Comparison of ENCODE assay signal across 5 cellular contexts in the genomic region with DNA sequence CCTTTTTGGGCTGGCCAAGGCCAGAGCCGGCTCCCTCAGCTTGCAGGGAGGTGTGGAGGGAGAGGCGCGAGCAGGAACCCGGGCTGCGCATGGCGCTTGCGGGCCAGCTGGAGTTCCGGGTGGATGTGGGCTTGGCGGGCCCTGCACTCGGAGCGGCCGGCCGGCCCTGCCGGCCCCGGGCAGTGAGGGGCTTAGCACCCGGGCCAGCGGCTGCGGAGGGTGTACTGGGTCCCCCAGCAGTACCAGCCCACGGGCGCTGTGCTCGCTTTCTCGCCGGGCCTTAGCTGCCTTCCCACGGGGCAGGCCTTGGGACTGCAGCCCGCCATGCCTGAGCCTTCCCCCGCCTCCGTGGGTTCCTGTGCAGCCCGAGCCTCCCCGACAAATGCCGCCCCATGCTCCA.
DNase-seq lines count a peak whose midpoint lies in the region; ATAC-seq, FAIRE-seq and TF ChIP-seq lines count a peak whose summit lies in the region.
"Not testable (repeated sequence)": the region's sequence is repeated elsewhere in the genome, so short reads cannot be mapped to it uniquely, and the experiment has no call there.

No MANE protein-coding gene starts in this region.

- WGBS in K562 (ENCODE audit: insufficient coverage, low coverage, missing lambda C conversion rate) = 97% methylated on average over 5 of the region's 30 CpGs

- intact Hi-C loops in K562 (cut with micrococcal nuclease); dendritic cell treated with granulocyte-macrophage colony-stimulating factor and Interleukin-4, amounts not matched to agents 40 ng/mL and 50 ng/mL, for 4 days (cut with micrococcal nuclease): not testable (repeated sequence)

- TF ChIP-seq POLR2A in K562 (conservative IDR thresholded peaks at IDR 0.05) = not testable (repeated sequence)

- not testable (repeated sequence) for ATAC-seq in K562

- not testable (repeated sequence) for H3K9ac ChIP-seq in K562 (ENCODE audit: insufficient read depth in 1 of 2, low read depth in 2 of 2, low read length in 2 of 2)

- not testable (repeated sequence) for DNase-seq in K562 (ENCODE audit: extremely low read depth in 1 of 4, low spot score in 3 of 4)
- DNase-seq in islet precursor cell = peak; percentile 41

- H3K27me3 ChIP-seq in K562 (ENCODE audit: control insufficient read depth in 2 of 2, insufficient read depth in 2 of 2, low read length in 2 of 2) = not testable (repeated sequence)

- H3K9me3 ChIP-seq in KOPT-K1 (ENCODE audit: insufficient read depth, low read length, poor library complexity, severe bottlenecking); K562 (replicated peaks; ENCODE audit: control insufficient read depth, insufficient read depth, low read depth, low read length): not testable (repeated sequence)

- not testable (repeated sequence) for H3K79me2 ChIP-seq in K562 (ENCODE audit: control insufficient read depth, insufficient read depth, low read length)

- not testable (repeated sequence) for BruUV-seq in K562 (replicated peaks; lab: Mats Ljungman, UMichigan)

- H3K4me2 ChIP-seq in K562 (ENCODE audit: insufficient read depth, low read length) = not testable (repeated sequence)

- not testable (repeated sequence) for H3K27me3 Mint-ChIP-seq in dendritic cell treated with granulocyte-macrophage colony-stimulating factor and Interleukin-4, amounts not matched to agents 40 ng/mL and 50 ng/mL, for 4 days

- TF ChIP-seq CTCF in 22Rv1 (IDR thresholded peaks at IDR 0.05); K562 (IDR thresholded peaks at IDR 0.05 in 2 of 3, conservative IDR thresholded peaks at IDR 0.05 in 1 of 3; ENCODE audit: insufficient read depth in 2 of 3, low read depth in 1 of 3, low read length in 3 of 3): not testable (repeated sequence)

- FAIRE-seq in K562 (lab: Jason Lieb, UNC) = not testable (repeated sequence)

- TF ChIP-seq EP300 in K562 (IDR thresholded peaks at IDR 0.05; ENCODE audit: low read length) = not testable (repeated sequence)

- not testable (repeated sequence) for H3K4me1 Mint-ChIP-seq in dendritic cell treated with granulocyte-macrophage colony-stimulating factor and Interleukin-4, amounts not matched to agents 40 ng/mL and 50 ng/mL, for 4 days (ENCODE audit: low read depth)

- H3K9me1 ChIP-seq in K562 (ENCODE audit: control insufficient read depth, insufficient read depth, low read length) = not testable (repeated sequence)

- CTCF ChIA-PET in K562 (lab: Yijun Ruan, JAX; ENCODE audit: low intra/inter-chr PET ratio) = not testable (repeated sequence)

- H3K4me1 ChIP-seq in K562 (replicated peaks in 1 of 2; ENCODE audit: control insufficient read depth in 2 of 2, insufficient read depth in 2 of 2, low read length in 2 of 2) = not testable (repeated sequence)

- in situ Hi-C loops in K562 (cut with MboI) = not testable (repeated sequence)

- peaks cover 39% of the 10 kb centered on the region for H3K36me3 Mint-ChIP-seq in dendritic cell treated with granulocyte-macrophage colony-stimulating factor and Interleukin-4, amounts not matched to agents 40 ng/mL and 50 ng/mL, for 4 days (ENCODE audit: low read depth)

- not testable (repeated sequence) for TF ChIP-seq RAD21 in K562 (CRISPR knock-in tag; conservative IDR thresholded peaks at IDR 0.05 in 1 of 2, IDR thresholded peaks at IDR 0.05 in 1 of 2)

- H3K27ac ChIP-seq in 22Rv1 (peak overlapping the region; percentile 12; the same call in 1 of the 2 replicates), KOPT-K1 (ENCODE audit: low read depth, low read length, poor library complexity, severe bottlenecking) (peak overlapping the region; percentile 20)
- H3K27ac ChIP-seq in K562 (ENCODE audit: extremely low read depth, low read depth, low read length) = not testable (repeated sequence)

- POLR2A ChIA-PET in K562 (lab: Yijun Ruan, JAX) = interaction anchor here (1.0 kb wide), 1 partner anchor 54 kb away, joined by 3 read pairs; no protein-coding TSS in a partner anchor

- not testable (repeated sequence) for H2AFZ ChIP-seq in K562 (ENCODE audit: low read depth, low read length)

- H3K4me3 Mint-ChIP-seq in dendritic cell treated with granulocyte-macrophage colony-stimulating factor and Interleukin-4, amounts not matched to agents 40 ng/mL and 50 ng/mL, for 4 days = not testable (repeated sequence)

- H4K20me1 ChIP-seq in K562 (replicated peaks; ENCODE audit: control insufficient read depth, insufficient read depth, low read length) = not testable (repeated sequence)

- H3K36me3 ChIP-seq in KOPT-K1 (ENCODE audit: insufficient read depth, low read length) = peaks cover 100% of the 10 kb centered on the region
- H3K36me3 ChIP-seq in K562 (ENCODE audit: control insufficient read depth, insufficient read depth, low read length) = peaks cover 86% of the 10 kb centered on the region

- H3K9me3 Mint-ChIP-seq in dendritic cell treated with granulocyte-macrophage colony-stimulating factor and Interleukin-4, amounts not matched to agents 40 ng/mL and 50 ng/mL, for 4 days = not testable (repeated sequence)

- H3K4me3 ChIP-seq in K562 = not testable (repeated sequence)

- H3K27ac Mint-ChIP-seq in dendritic cell treated with granulocyte-macrophage colony-stimulating factor and Interleukin-4, amounts not matched to agents 40 ng/mL and 50 ng/mL, for 4 days = peak overlapping the region; percentile 37

TF ChIP-seq in K562, 482 proteins besides CTCF, POLR2A, EP300 and RAD21:
- 0 out of 2 replicates have a peak, but pooled peaks have one; percentile 11 for TF ChIP-seq POLR2G (IDR thresholded peaks at IDR 0.05; ENCODE audit: low read depth, low read length)
- 0 out of 2 replicates have a peak, but pooled peaks have one; percentile 27 for TF ChIP-seq ZBTB33 (CRISPR knock-in tag; IDR thresholded peaks at IDR 0.05)
